ENCODE assay signal across 9 cellular contexts in genomic region chr4:169660929-169661328, GRCh38. TPM values are rescaled to one million over a fixed set of nuclear protein-coding genes. Genes with fewer than 3 reads are reported as not detected.
DNase-seq lines count a peak whose midpoint lies in the region; ATAC-seq, FAIRE-seq and TF ChIP-seq lines count a peak whose summit lies in the region.
"Had no signal": no experiment of that assay in that cellular context is flagged by ENCODE, and none has a peak within 500 bp of the region (broad histone marks: within the 10 kb centered on the region; RNA-seq: fewer than 3 reads in every experiment).

No MANE protein-coding gene starts in this region.

- H3K27ac ChIP-seq in heart left ventricle (peak overlapping the region; percentile 67 to 89 (median 85)), kidney (ENCODE audit: low read depth in 2 of 2, low read length in 2 of 2) (no peak overlapping the region)

- ATAC-seq in heart left ventricle (no peak), Right ventricle myocardium inferior (no peak)
- ATAC-seq in activated naive CD8-positive, alpha-beta T cell treated with anti-CD3 and anti-CD28 coated beads, Interleukin-2, amount 50 U/mL, for 24 hours = no peak

- TF ChIP-seq CTCF in heart left ventricle (IDR thresholded peaks at IDR 0.05) = no peak
- TF ChIP-seq CTCF in kidney (IDR thresholded peaks at IDR 0.05; ENCODE audit: borderline replicate concordance, extremely low read depth, insufficient read depth) = no peak
- TF ChIP-seq CTCF in type B pancreatic cell (conservative IDR thresholded peaks at IDR 0.05) = no peak

- H3K27me3 ChIP-seq in heart left ventricle = no peaks in the 10 kb centered on the region

- peak; percentile 57 for FAIRE-seq in kidney (lab: Jason Lieb, UNC)

- H3K4me1 ChIP-seq in heart left ventricle (peaks cover 0 to 51% (median 37%) of the 10 kb centered on the region in 12 donors), kidney (ENCODE audit: control insufficient read depth in 1 of 2, insufficient read depth in 1 of 2, low read depth in 1 of 2, low read length in 2 of 2) (peaks cover 0 to 20% of the 10 kb centered on the region in 2 donors)

- H3K9me3 ChIP-seq in heart left ventricle (no peaks in the 10 kb centered on the region), kidney (ENCODE audit: control insufficient read depth in 1 of 2, low read length in 2 of 2) (no peaks in the 10 kb centered on the region)

- peak overlapping the region; percentile 35 for H3K27ac Mint-ChIP-seq in activated naive CD8-positive, alpha-beta T cell treated with anti-CD3 and anti-CD28 coated beads, Interleukin-2, amount 50 U/mL, for 24 hours
- H3K27ac Mint-ChIP-seq in type B pancreatic cell = peak overlapping the region; percentile 96
- H3K27ac Mint-ChIP-seq in T-helper 2 cell treated with Interferon-gamma antibody and Interleukin-4, amounts not matched to agents 5 μg/mL and 100 μg/mL, for 36 hours = no peak overlapping the region

- no peaks in the 10 kb centered on the region for H3K36me3 ChIP-seq in heart left ventricle
- no peaks in the 10 kb centered on the region for H3K36me3 ChIP-seq in kidney (ENCODE audit: control insufficient read depth in 1 of 2, insufficient read depth in 2 of 2, low read length in 2 of 2)

- DNase-seq in heart left ventricle = no peak
- no peak for DNase-seq in Right ventricle myocardium inferior (ENCODE audit: missing footprints)
- DNase-seq in activated naive CD8-positive, alpha-beta T cell treated with anti-CD3 and anti-CD28 coated beads, Interleukin-2, amount 50 U/mL, for 24 hours = no peak
- DNase-seq in kidney = no peak
- no peak for DNase-seq in type B pancreatic cell (ENCODE audit: extremely low spot score, unreplicated experiment)
- DNase-seq in cortex of kidney (lab: John Stamatoyannopoulos, UW) = no peak
- DNase-seq in H4 (ENCODE audit: low spot score) = no peak
- no peak for DNase-seq in T-helper 2 cell treated with Interferon-gamma antibody and Interleukin-4, amounts not matched to agents 5 μg/mL and 100 μg/mL, for 36 hours (ENCODE audit: low spot score)
- DNase-seq: stimulated activated naive CD4-positive, alpha-beta T cell treated with Interleukin-2 at 50 U/mL for 16 hours had no signal

- 43 to 51% (median 48%) methylated on average over 3 of the region's 3 CpGs for WGBS in heart left ventricle, 4 donors

- no peak for TF ChIP-seq POLR2A in heart left ventricle (IDR thresholded peaks at IDR 0.05)

- peak overlapping the region; percentile 9 to 61 (median 53) for H3K4me3 ChIP-seq in heart left ventricle
- no peak overlapping the region for H3K4me3 ChIP-seq in kidney (ENCODE audit: low read length in 2 of 2)

- H3K9ac ChIP-seq in kidney (ENCODE audit: low read length in 2 of 2) = peak overlapping the region in 1 of 2 donors; percentile 32

- H3K9me3 Mint-ChIP-seq in activated naive CD8-positive, alpha-beta T cell treated with anti-CD3 and anti-CD28 coated beads, Interleukin-2, amount 50 U/mL, for 24 hours = no peaks in the 10 kb centered on the region
- H3K9me3 Mint-ChIP-seq in type B pancreatic cell = no peaks in the 10 kb centered on the region
- H3K9me3 Mint-ChIP-seq in T-helper 2 cell treated with Interferon-gamma antibody and Interleukin-4, amounts not matched to agents 5 μg/mL and 100 μg/mL, for 36 hours = no peaks in the 10 kb centered on the region

- H3K36me3 Mint-ChIP-seq in activated naive CD8-positive, alpha-beta T cell treated with anti-CD3 and anti-CD28 coated beads, Interleukin-2, amount 50 U/mL, for 24 hours (ENCODE audit: low read depth) = peaks cover 2% of the 10 kb centered on the region
- peaks cover 10% of the 10 kb centered on the region for H3K36me3 Mint-ChIP-seq in type B pancreatic cell
- H3K36me3 Mint-ChIP-seq in T-helper 2 cell treated with Interferon-gamma antibody and Interleukin-4, amounts not matched to agents 5 μg/mL and 100 μg/mL, for 36 hours (ENCODE audit: low read depth) = peaks cover 7% of the 10 kb centered on the region

- H3K27me3 Mint-ChIP-seq in activated naive CD8-positive, alpha-beta T cell treated with anti-CD3 and anti-CD28 coated beads, Interleukin-2, amount 50 U/mL, for 24 hours = no peaks in the 10 kb centered on the region
- no peaks in the 10 kb centered on the region for H3K27me3 Mint-ChIP-seq in type B pancreatic cell
- H3K27me3 Mint-ChIP-seq in T-helper 2 cell treated with Interferon-gamma antibody and Interleukin-4, amounts not matched to agents 5 μg/mL and 100 μg/mL, for 36 hours (ENCODE audit: low read depth) = no peaks in the 10 kb centered on the region

- peaks cover 48% of the 10 kb centered on the region for H3K4me1 Mint-ChIP-seq in activated naive CD8-positive, alpha-beta T cell treated with anti-CD3 and anti-CD28 coated beads, Interleukin-2, amount 50 U/mL, for 24 hours
- H3K4me1 Mint-ChIP-seq in type B pancreatic cell (ENCODE audit: unreplicated experiment) = peaks cover 40% of the 10 kb centered on the region
- H3K4me1 Mint-ChIP-seq in T-helper 2 cell treated with Interferon-gamma antibody and Interleukin-4, amounts not matched to agents 5 μg/mL and 100 μg/mL, for 36 hours (ENCODE audit: low read depth) = peaks cover 41% of the 10 kb centered on the region

- peak overlapping the region; percentile 83 for H3K4me3 Mint-ChIP-seq in activated naive CD8-positive, alpha-beta T cell treated with anti-CD3 and anti-CD28 coated beads, Interleukin-2, amount 50 U/mL, for 24 hours
- peak overlapping the region; percentile 96 for H3K4me3 Mint-ChIP-seq in type B pancreatic cell
- no peak overlapping the region for H3K4me3 Mint-ChIP-seq in T-helper 2 cell treated with Interferon-gamma antibody and Interleukin-4, amounts not matched to agents 5 μg/mL and 100 μg/mL, for 36 hours

- intact Hi-C loops in heart left ventricle (cut with DNase I) (loop anchor here in 7 of 10 donors (1.0 to 5.0 kb wide), 3 partner anchors 39 to 41 kb away; partner anchors contain the start of gene CLCN3 (in 7 of the 7)), Right ventricle myocardium inferior (cut with DNase I) (loop anchor here (1.0 kb wide), 1 partner anchor 41 kb away; the partner anchor contains the start of gene CLCN3), kidney (cut with DNase I) (no loop called here)

RNA-seq across cellular contexts. Expression of gene CLCN3, which starts 40.6 kb away (rescaled TPM):
- total RNA-seq in heart left ventricle (10 to 100 TPM; 46.4 to 86.2 (median 59.3) TPM), Right ventricle myocardium inferior (58.3 TPM), kidney (70.2 TPM), type B pancreatic cell (ENCODE audit: low replicate concordance) (45.9 and 67.0 TPM in 2 replicates)
- polyA plus RNA-seq in heart left ventricle (10 to 100 TPM; 17.4 to 30.2 TPM), kidney (ENCODE audit: insufficient read depth, low read depth, low replicate concordance) (16.6 TPM)
- total RNA-seq in H4 (2014; rRNA removed; shearing (Covaris generic)) = 22.2 and 23.8 TPM in 2 replicates

RNA-seq across cellular contexts. Expression of gene NEK1, which starts 48.5 kb away (rescaled TPM):
- total RNA-seq in heart left ventricle (10 to 100 TPM in 7 of 9 donors, 1 to 10 TPM in 2; 6.8 to 17.8 (median 14.7) TPM), Right ventricle myocardium inferior (13.8 TPM), kidney (15.3 TPM), type B pancreatic cell (ENCODE audit: low replicate concordance) (7.7 and 17.7 TPM in 2 replicates)
- polyA plus RNA-seq in heart left ventricle (1 to 10 TPM; 4.8 to 6.4 TPM), kidney (ENCODE audit: insufficient read depth, low read depth, low replicate concordance) (5.6 TPM)
- 3.5 and 4.5 TPM in 2 replicates for total RNA-seq in H4 (2014; rRNA removed; shearing (Covaris generic))

Comparison
In these comparisons a context has a peak if more than half of its experiments do, and no peak if none do; other contexts are left out.
1. H3K27ac ChIP-seq: peak in heart left ventricle (12 of 12); none in kidney (0 of 2).
2. H3K4me3 ChIP-seq: peak in heart left ventricle (12 of 12); none in kidney (0 of 2).